In genomic region chr9:78130004-78130403, GRCh38 we compare ENCODE assay signal across 10 cellular contexts.
A peak's percentile ranks its signal among the peaks of the same experiment; 100 is the strongest.
DNase-seq lines count a peak whose midpoint lies in the region; ATAC-seq and TF ChIP-seq lines count a peak whose summit lies in the region.
"Had no signal": no experiment of that assay in that cellular context is flagged by ENCODE, and none has a peak within 500 bp of the region (broad histone marks: within the 10 kb centered on the region; RNA-seq: fewer than 3 reads in every experiment).

No MANE protein-coding gene starts in this region.

- H3K4me3 ChIP-seq in OCI-LY7 (ENCODE audit: low read depth, low read length, poor library complexity, severe bottlenecking) (no peak overlapping the region), epithelial cell of proximal tubule (ENCODE audit: low read depth, low read length) (no peak overlapping the region), Peyer's patch (no peak overlapping the region)
- H3K4me3 ChIP-seq: ascending aorta had no signal

- H3K27me3 ChIP-seq in Peyer's patch, result no peaks in the 10 kb centered on the region
- H3K27me3 ChIP-seq: ascending aorta had no signal

- POLR2A ChIA-PET in OCI-LY7 (lab: Charles Lee), result interaction anchor here (0.7 kb wide), 1 partner anchor 9 kb away, joined by 3 read pairs; no protein-coding TSS in a partner anchor

- H3K9me3 Mint-ChIP-seq in osteocyte (ENCODE audit: unreplicated experiment), result no peaks in the 10 kb centered on the region
- H3K9me3 Mint-ChIP-seq: nephron had no signal

- H3K79me2 ChIP-seq in OCI-LY7 (ENCODE audit: insufficient read depth, low read depth, low read length), result no peaks in the 10 kb centered on the region

- H3K36me3 ChIP-seq in OCI-LY7 (ENCODE audit: insufficient read depth, low read length), result no peaks in the 10 kb centered on the region
- no peaks in the 10 kb centered on the region for H3K36me3 ChIP-seq in Peyer's patch
- H3K36me3 ChIP-seq: ascending aorta had no signal

- 0 out of 2 replicates have a peak overlapping the region, but pooled peaks have one; percentile 13 for H2AFZ ChIP-seq in OCI-LY7 (ENCODE audit: low read length)

- no peak for TF ChIP-seq POLR2A in Peyer's patch (IDR thresholded peaks at IDR 0.05)

- H3K9me3 ChIP-seq in OCI-LY7 (ENCODE audit: low read length) (no peaks in the 10 kb centered on the region), Peyer's patch (no peaks in the 10 kb centered on the region)
- H3K9me3 ChIP-seq: ascending aorta had no signal

- no peak overlapping the region for H3K27ac ChIP-seq in OCI-LY7 (ENCODE audit: low read depth, low read length, poor library complexity, severe bottlenecking)
- H3K27ac ChIP-seq in Peyer's patch, result no peak overlapping the region
- H3K27ac ChIP-seq: ascending aorta had no signal

- H3K27ac Mint-ChIP-seq in osteocyte (ENCODE audit: unreplicated experiment), result no peak overlapping the region
- H3K27ac Mint-ChIP-seq: nephron had no signal

- peaks cover 24% of the 10 kb centered on the region for H3K27me3 Mint-ChIP-seq in osteocyte (ENCODE audit: unreplicated experiment)

- H3K4me1 ChIP-seq in OCI-LY7 (ENCODE audit: insufficient read depth, low read length, poor library complexity, severe bottlenecking), result peaks cover 19% of the 10 kb centered on the region
- no peaks in the 10 kb centered on the region for H3K4me1 ChIP-seq in Peyer's patch

- no peak overlapping the region for H3K4me3 Mint-ChIP-seq in osteocyte (ENCODE audit: unreplicated experiment)
- H3K4me3 Mint-ChIP-seq: nephron had no signal

- no peaks in the 10 kb centered on the region for H3K9me2 ChIP-seq in OCI-LY7 (ENCODE audit: insufficient read depth, low read length)

- H3K36me3 Mint-ChIP-seq in osteocyte (ENCODE audit: unreplicated experiment), result no peaks in the 10 kb centered on the region

- H3K4me2 ChIP-seq in OCI-LY7 (ENCODE audit: low read length), result no peak overlapping the region

- ATAC-seq in HG03159 (IDR thresholded peaks at IDR 0.05; ENCODE audit: unreplicated experiment), result no peak
- no peak for ATAC-seq in activated CD4-positive, CD25-positive, alpha-beta regulatory T cell treated with anti-CD3 and anti-CD28 coated beads, Interleukin-2, amount 50 U/mL, for 24 hours

- no TSS peak for BruUV-seq in OCI-LY7 (replicated peaks; lab: Mats Ljungman, UMichigan)

- TF ChIP-seq CTCF in OCI-LY7 (conservative IDR thresholded peaks at IDR 0.05; ENCODE audit: low read length), result peak; percentile 73
- peak; percentile 27 for TF ChIP-seq CTCF in epithelial cell of proximal tubule (conservative IDR thresholded peaks at IDR 0.05; ENCODE audit: low read depth, low read length)
- peak; percentile 20 for TF ChIP-seq CTCF in osteocyte (IDR thresholded peaks at IDR 0.05)
- no peak for TF ChIP-seq CTCF in Peyer's patch (IDR thresholded peaks at IDR 0.05)

- CTCF ChIA-PET in OCI-LY7 (lab: Charles Lee; ENCODE audit: unreplicated experiment), result no interaction called here

- H3K4me1 Mint-ChIP-seq in osteocyte (ENCODE audit: unreplicated experiment), result peaks cover 7% of the 10 kb centered on the region
- H3K4me1 Mint-ChIP-seq: nephron had no signal

- intact Hi-C loops in OCI-LY7 (cut with micrococcal nuclease; ENCODE audit: unreplicated experiment), result loop anchor here (5.0 to 10.0 kb wide), 3 partner anchors 67 to 955 kb away; partner anchors contain the start of genes CEP78 and VPS13A

- DNase-seq in ELR (ENCODE audit: low read depth) (peak; percentile 36), OCI-LY7 (ENCODE audit: low spot score) (peak; percentile 40), epithelial cell of proximal tubule (ENCODE audit: low read depth) (no peak), osteocyte (ENCODE audit: extremely low spot score, unreplicated experiment) (no peak), Peyer's patch (no peak), RPMI8226 (no peak)

- H4K20me1 ChIP-seq in OCI-LY7 (ENCODE audit: insufficient read depth, low read length), result no peaks in the 10 kb centered on the region

Comparison
In these comparisons a context has a peak if more than half of its experiments do, and no peak if none do; other contexts are left out.
1. DNase-seq: peak in ELR (single experiment) and OCI-LY7 (single experiment); none in epithelial cell of proximal tubule (single experiment), osteocyte (single experiment), Peyer's patch (0 of 3) and RPMI8226 (single experiment).
2. CTCF ChIP-seq: peak in OCI-LY7 (single experiment), epithelial cell of proximal tubule (single experiment) and osteocyte (single experiment); none in Peyer's patch (0 of 6).